22 cellular contexts compared by ENCODE assay signal in the genomic region with DNA sequence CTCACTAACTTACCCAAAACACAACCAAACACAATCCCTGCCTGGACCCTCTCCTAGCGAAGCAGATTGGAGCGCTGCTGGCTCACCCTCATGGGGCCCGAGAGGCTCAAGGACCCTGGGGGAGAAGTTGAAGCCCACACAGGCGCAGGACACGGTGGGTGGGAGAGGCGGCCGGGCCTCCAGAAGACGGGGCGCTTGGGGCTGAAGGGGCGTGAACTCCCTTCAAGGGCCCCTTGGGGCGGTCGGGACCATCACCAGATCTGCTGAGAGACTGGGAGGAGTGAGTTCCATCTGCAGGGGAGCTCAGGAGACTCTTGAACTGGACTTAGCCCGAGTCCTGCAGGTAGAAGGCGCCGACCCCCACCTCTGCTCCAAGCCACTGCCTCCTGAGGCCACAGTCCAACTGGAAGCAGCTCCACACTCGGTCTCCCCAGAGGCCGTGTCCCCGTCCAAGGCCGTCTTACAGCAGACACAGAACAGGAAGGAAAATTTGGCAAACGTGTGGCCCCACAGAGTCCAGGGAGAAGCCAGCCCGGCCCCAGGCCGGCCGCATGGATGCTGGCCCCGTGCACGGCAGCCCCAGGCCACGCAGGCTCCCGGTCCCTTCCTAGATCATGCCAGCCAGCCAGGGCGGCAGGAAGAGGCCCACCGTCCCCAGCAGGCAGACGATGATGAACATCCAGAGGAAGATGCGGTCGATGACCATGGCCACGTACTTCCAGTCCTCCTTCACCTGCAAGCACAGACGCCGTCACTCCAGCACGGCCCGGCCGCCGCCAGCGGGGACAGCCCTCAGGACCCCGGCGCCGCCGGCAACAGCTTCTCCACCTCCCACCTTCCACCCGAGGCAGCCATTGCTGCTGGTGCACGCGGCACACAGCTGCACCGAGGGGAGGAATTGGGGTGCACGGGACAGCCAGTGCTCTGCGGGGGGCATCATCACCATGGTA. TPM values are rescaled to one million over a fixed set of nuclear protein-coding genes. Genes with fewer than 3 reads are reported as not detected.
DNase-seq lines count a peak whose midpoint lies in the region; ATAC-seq, FAIRE-seq and TF ChIP-seq lines count a peak whose summit lies in the region.
"Had no signal": no experiment of that assay in that cellular context is flagged by ENCODE, and none has a peak within 500 bp of the region (broad histone marks: within the 10 kb centered on the region; RNA-seq: fewer than 3 reads in every experiment).

No MANE protein-coding gene starts in this region.

- no peak overlapping the region for H3K4me3 ChIP-seq in adrenal gland
- H3K4me3 ChIP-seq: GM23338, HAP-1, MG63, SK-N-MC had no signal

- peaks cover 13% of the 10 kb centered on the region for H3K27me3 Mint-ChIP-seq in nephron (ENCODE audit: low read depth)

- WGBS in adrenal gland, 4 donors: 61 to 70% (median 65%) methylated on average over 24 to 50 of the region's 50 CpGs

- intact Hi-C loops in adrenal gland (cut with DNase I): no loop called here

- ATAC-seq in GM19397 (IDR thresholded peaks at IDR 0.05; ENCODE audit: unreplicated experiment) (no peak), HG03280 (IDR thresholded peaks at IDR 0.05; ENCODE audit: unreplicated experiment) (no peak)
- ATAC-seq: GM23338 had no signal

- H3K4me1 ChIP-seq in adrenal gland (replicated peaks in 1 of 2): no peaks in the 10 kb centered on the region
- H3K4me1 ChIP-seq: HAP-1 had no signal

- H3K9me3 Mint-ChIP-seq in nephron: peaks cover 6% of the 10 kb centered on the region

- no peak overlapping the region for H3K4me3 Mint-ChIP-seq in nephron
- H3K4me3 Mint-ChIP-seq: GM23338, HFFc6 had no signal

- H3K36me3 Mint-ChIP-seq in nephron (ENCODE audit: low read depth): no peaks in the 10 kb centered on the region

- no peaks in the 10 kb centered on the region for H3K27me3 ChIP-seq in adrenal gland

- H3K36me3 ChIP-seq in adrenal gland (replicated peaks in 1 of 2): no peaks in the 10 kb centered on the region
- H3K36me3 ChIP-seq: HAP-1, MG63 had no signal

- H3K9me3 ChIP-seq in adrenal gland (replicated peaks in 1 of 3): no peaks in the 10 kb centered on the region
- H3K9me3 ChIP-seq: HAP-1, MG63 had no signal

- peaks cover 31% of the 10 kb centered on the region for H3K4me1 Mint-ChIP-seq in nephron

- no peak overlapping the region for H3K27ac ChIP-seq in adrenal gland
- H3K27ac ChIP-seq: RWPE1, SK-N-MC had no signal

- peak overlapping the region; percentile 57 to 69 (median 67) for H3K27ac Mint-ChIP-seq in nephron
- H3K27ac Mint-ChIP-seq: GM23338, HFFc6 had no signal

- TF ChIP-seq CTCF in adrenal gland (IDR thresholded peaks at IDR 0.05) (no peak), nephron (IDR thresholded peaks at IDR 0.05; ENCODE audit: unreplicated experiment in 3 of 3) (no peak)

- no peak for TF ChIP-seq POLR2A in adrenal gland (IDR thresholded peaks at IDR 0.05)

- FAIRE-seq in HTR-8/SVneo (lab: Jason Lieb, UNC): peak; percentile 9
- FAIRE-seq in urothelium cell line (lab: Jason Lieb, UNC): peak; percentile 17
- FAIRE-seq: GM18507 had no signal

- DNase-seq in HTR-8/SVneo (ENCODE audit: insufficient read length, low spot score): no peak
- peak in 5 of 7 donors; percentile 29 to 74 (median 66) for DNase-seq in adrenal gland
- DNase-seq in urothelium cell line (ENCODE audit: low spot score): no peak
- DNase-seq in RKO (ENCODE audit: low spot score): no peak
- DNase-seq: Calu3, HFFc6, IMR-90, KG1, MG63, NCI-H2029 treated with DMSO at 0.1 percent for 48 hours, NCI-H446 treated with DMSO at 0.1 percent for 48 hours, NCI-H526, SIG-M5 had no signal

RNA-seq across cellular contexts. Expression of a gene that starts 14.7 kb away (rescaled TPM):
- under 1 TPM in 3 of 8 donors, not detected in 5; 0.10 to 0.57 (median 0.46) TPM for total RNA-seq in adrenal gland
- under 1 TPM; 0.20 to 0.32 (median 0.26) TPM for polyA plus RNA-seq in adrenal gland
- total RNA-seq: Calu3, HFFc6, IMR-90 had no signal
- polyA plus RNA-seq: IMR-90 had no signal

RNA-seq across cellular contexts. Expression of a gene that starts 53.4 kb away (rescaled TPM):
- total RNA-seq in adrenal gland: under 1 TPM in 3 of 8 donors, not detected in 5; 0.09 to 0.18 (median 0.11) TPM
- under 1 TPM in 2 of 3 donors, not detected in 1; 0.34 to 0.97 TPM for polyA plus RNA-seq in adrenal gland
- total RNA-seq: A673, Calu3, IMR-90 had no signal
- polyA plus RNA-seq: IMR-90 had no signal

Comparison
In these comparisons a context has a peak if more than half of its experiments do, and no peak if none do; other contexts are left out.
1. DNase-seq: peak in adrenal gland (5 of 7); none in HTR-8/SVneo (single experiment), urothelium cell line (single experiment) and RKO (single experiment).